In the genomic region with DNA sequence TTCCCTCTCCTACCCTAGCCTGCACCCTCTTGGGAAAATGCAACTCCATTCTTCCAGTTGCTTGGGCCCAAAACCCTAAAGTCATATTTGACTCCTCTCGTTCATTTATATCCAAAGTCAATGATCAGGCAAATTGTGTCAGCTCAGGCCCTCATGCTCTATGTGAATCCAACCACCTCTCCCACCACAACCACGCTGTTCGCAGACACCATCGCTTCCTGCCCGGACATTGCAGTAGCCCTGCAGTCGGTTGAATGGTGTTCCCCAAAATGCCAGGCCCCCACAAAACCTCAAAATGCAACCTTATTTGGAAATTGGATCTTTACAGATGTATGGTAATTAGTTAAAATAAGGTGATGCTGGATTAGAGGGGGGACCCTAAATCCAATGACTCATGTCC, we compare ENCODE assay signal across 19 cellular contexts.
DNase-seq lines count a peak whose midpoint lies in the region; ATAC-seq and TF ChIP-seq lines count a peak whose summit lies in the region.
"Had no signal": no experiment of that assay in that cellular context is flagged by ENCODE, and none has a peak within 500 bp of the region (broad histone marks: within the 10 kb centered on the region; RNA-seq: fewer than 3 reads in every experiment).

No MANE protein-coding gene starts in this region.

- H3K4me1 Mint-ChIP-seq in T-helper 2 cell treated with Interferon-gamma antibody and Interleukin-4, amounts not matched to agents 5 μg/mL and 100 μg/mL, for 36 hours (ENCODE audit: low read depth), result peaks cover 11% of the 10 kb centered on the region
- H3K4me1 Mint-ChIP-seq in T-helper 17 cell, result peaks cover 44% of the 10 kb centered on the region

- ATAC-seq in T-helper 17 cell, result no peak
- no peak for ATAC-seq in aorta (ENCODE audit: low FRiP score)
- ATAC-seq: PC-3 had no signal

- WGBS in aorta, 2 donors, result 94 to 96% methylated on average over 6 of the region's 6 CpGs

- intact Hi-C loops in aorta (cut with DNase I), result loop anchor here in 1 of 2 donors (10.0 kb wide), 1 partner anchor 175 kb away; no protein-coding TSS in a partner anchor

- no peak overlapping the region for H3K4me3 Mint-ChIP-seq in T-helper 2 cell treated with Interferon-gamma antibody and Interleukin-4, amounts not matched to agents 5 μg/mL and 100 μg/mL, for 36 hours
- no peak overlapping the region for H3K4me3 Mint-ChIP-seq in T-helper 17 cell
- H3K4me3 Mint-ChIP-seq: neural progenitor cell had no signal

- H3K27me3 Mint-ChIP-seq in T-helper 2 cell treated with Interferon-gamma antibody and Interleukin-4, amounts not matched to agents 5 μg/mL and 100 μg/mL, for 36 hours (ENCODE audit: low read depth), result no peaks in the 10 kb centered on the region
- no peaks in the 10 kb centered on the region for H3K27me3 Mint-ChIP-seq in T-helper 17 cell

- H3K9me3 Mint-ChIP-seq in T-helper 2 cell treated with Interferon-gamma antibody and Interleukin-4, amounts not matched to agents 5 μg/mL and 100 μg/mL, for 36 hours, result no peaks in the 10 kb centered on the region
- H3K9me3 Mint-ChIP-seq: neural progenitor cell had no signal

- TF ChIP-seq CTCF in neutrophil (IDR thresholded peaks at IDR 0.05), result no peak

- H3K27me3 ChIP-seq in neutrophil, result no peaks in the 10 kb centered on the region
- no peaks in the 10 kb centered on the region for H3K27me3 ChIP-seq in aorta (ENCODE audit: control insufficient read depth in 1 of 2, insufficient read depth in 2 of 2, low read length in 1 of 2)
- H3K27me3 ChIP-seq: adrenal gland, neural progenitor cell had no signal

- DNase-seq in T-helper 2 cell treated with Interferon-gamma antibody and Interleukin-4, amounts not matched to agents 5 μg/mL and 100 μg/mL, for 36 hours (ENCODE audit: low spot score), result no peak
- DNase-seq in T-helper 2 cell (no peak), T-helper 17 cell (no peak), T1000 (lab: John Stamatoyannopoulos, UW) (no peak), aorta (no peak), mesenteric fat pad (ENCODE audit: low spot score) (no peak)
- DNase-seq: 8988T; activated CD4-positive, alpha-beta T cell treated with anti-CD3 and anti-CD28 coated beads for 48 hours; activated T-cell treated with anti-CD3 and anti-CD28 coated beads, Interleukin-2, amount 50 U/mL, for 1 hour; adrenal gland; DMS53; NCI-H1417; NCI-H2171 treated with DMSO at 0.1 percent for 48 hours; NCI-H774; PC-3; trophoblast cell had no signal

- H3K4me3 ChIP-seq in neutrophil (ENCODE audit: low read depth in 1 of 2, low read length in 1 of 2), result peak overlapping the region in 1 of 2 experiments; percentile 20
- H3K4me3 ChIP-seq in aorta (ENCODE audit: low read length in 2 of 2), result no peak overlapping the region
- H3K4me3 ChIP-seq: adrenal gland, neural progenitor cell had no signal

- H3K36me3 Mint-ChIP-seq in T-helper 2 cell treated with Interferon-gamma antibody and Interleukin-4, amounts not matched to agents 5 μg/mL and 100 μg/mL, for 36 hours (ENCODE audit: low read depth), result peaks cover 36% of the 10 kb centered on the region
- peaks cover 8% of the 10 kb centered on the region for H3K36me3 Mint-ChIP-seq in T-helper 17 cell (ENCODE audit: low read depth)

- H3K4me1 ChIP-seq in neutrophil (ENCODE audit: control insufficient read depth in 1 of 2, insufficient read depth in 1 of 2, low read depth in 1 of 2, low read length in 1 of 2) (peaks cover 60 to 86% of the 10 kb centered on the region in 2 experiments), aorta (ENCODE audit: control insufficient read depth in 1 of 2, insufficient read depth in 2 of 2, low read length in 2 of 2) (no peaks in the 10 kb centered on the region)

- peak overlapping the region; percentile 21 for H3K27ac Mint-ChIP-seq in T-helper 2 cell treated with Interferon-gamma antibody and Interleukin-4, amounts not matched to agents 5 μg/mL and 100 μg/mL, for 36 hours
- peak overlapping the region; percentile 89 for H3K27ac Mint-ChIP-seq in T-helper 17 cell

- H3K36me3 ChIP-seq in neutrophil (peaks cover 100% of the 10 kb centered on the region), aorta (ENCODE audit: control insufficient read depth in 1 of 2, insufficient read depth in 2 of 2, low read length in 1 of 2) (no peaks in the 10 kb centered on the region)
- H3K36me3 ChIP-seq: neural progenitor cell had no signal

- H3K27ac ChIP-seq in cingulate gyrus (ENCODE audit: low read depth, low read length) (peak overlapping the region; percentile 99), neutrophil (peak overlapping the region; percentile 66), aorta (ENCODE audit: low read depth in 1 of 2, low read length in 2 of 2) (no peak overlapping the region)
- H3K27ac ChIP-seq: neural progenitor cell had no signal

- H3K9me3 ChIP-seq in T-helper 17 cell (ENCODE audit: control insufficient read depth, low read length, poor library complexity, severe bottlenecking), result no peaks in the 10 kb centered on the region
- H3K9me3 ChIP-seq in neutrophil, result no peaks in the 10 kb centered on the region
- H3K9me3 ChIP-seq in aorta (ENCODE audit: control insufficient read depth, low read length), result no peaks in the 10 kb centered on the region
- H3K9me3 ChIP-seq: adrenal gland had no signal

Comparison
In these comparisons a context has a peak if more than half of its experiments do, and no peak if none do; other contexts are left out.
1. H3K27ac ChIP-seq: peak in cingulate gyrus (single experiment) and neutrophil (single experiment); none in aorta (0 of 2).